Comparison of ENCODE assay signal across 1 cellular context in the genomic region with DNA sequence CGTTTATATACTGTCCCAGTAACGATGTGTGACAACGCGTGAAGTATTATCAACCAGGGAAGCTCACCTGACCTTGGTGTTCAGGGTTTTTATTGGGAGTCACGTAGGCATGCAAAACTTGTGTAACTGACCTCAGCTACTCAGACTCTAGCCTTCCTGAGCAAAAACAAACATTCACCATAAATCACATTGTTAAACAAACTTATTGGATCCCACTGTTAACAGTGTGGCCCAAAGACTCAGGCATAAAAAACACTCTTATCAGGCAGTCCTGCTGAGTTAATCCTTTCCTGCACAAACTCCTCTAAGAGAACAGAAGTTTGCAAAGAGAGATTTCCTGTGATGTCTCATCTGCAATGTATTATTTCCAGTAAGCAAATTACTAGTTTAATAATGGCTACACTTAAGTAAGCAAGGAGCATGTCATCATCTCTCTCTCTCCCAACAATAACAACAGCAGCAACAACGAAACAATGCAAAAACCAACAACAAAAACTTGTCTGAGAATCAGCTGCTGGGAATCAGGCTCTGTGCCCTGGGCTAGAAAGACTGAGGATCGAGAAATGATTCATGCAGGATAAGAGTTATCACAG.
TF ChIP-seq lines count a peak whose summit lies in the region.

No MANE protein-coding gene starts in this region.

TF ChIP-seq in HepG2, 621 proteins besides CTCF, POLR2A, EP300 and RAD21 (continues in another document):
- peak; percentile 39 for TF ChIP-seq CEBPG (CRISPR knock-in tag; IDR thresholded peaks at IDR 0.05)
- TF ChIP-seq, protein P1, sequence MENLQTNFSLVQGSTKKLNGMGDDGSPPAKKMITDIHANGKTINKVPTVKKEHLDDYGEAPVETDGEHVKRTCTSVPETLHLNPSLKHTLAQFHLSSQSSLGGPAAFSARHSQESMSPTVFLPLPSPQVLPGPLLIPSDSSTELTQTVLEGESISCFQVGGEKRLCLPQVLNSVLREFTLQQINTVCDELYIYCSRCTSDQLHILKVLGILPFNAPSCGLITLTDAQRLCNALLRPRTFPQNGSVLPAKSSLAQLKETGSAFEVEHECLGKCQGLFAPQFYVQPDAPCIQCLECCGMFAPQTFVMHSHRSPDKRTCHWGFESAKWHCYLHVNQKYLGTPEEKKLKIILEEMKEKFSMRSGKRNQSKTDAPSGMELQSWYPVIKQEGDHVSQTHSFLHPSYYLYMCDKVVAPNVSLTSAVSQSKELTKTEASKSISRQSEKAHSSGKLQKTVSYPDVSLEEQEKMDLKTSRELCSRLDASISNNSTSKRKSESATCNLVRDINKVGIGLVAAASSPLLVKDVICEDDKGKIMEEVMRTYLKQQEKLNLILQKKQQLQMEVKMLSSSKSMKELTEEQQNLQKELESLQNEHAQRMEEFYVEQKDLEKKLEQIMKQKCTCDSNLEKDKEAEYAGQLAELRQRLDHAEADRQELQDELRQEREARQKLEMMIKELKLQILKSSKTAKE (CRISPR knock-in tag; IDR thresholded peaks at IDR 0.05; ENCODE audit: borderline replicate concordance) = peak; percentile 17; the same call in 1 of the 2 replicates
- peak; percentile 41; the same call in 1 of the 2 replicates for TF ChIP-seq ZNF816 (CRISPR knock-in tag; IDR thresholded peaks at IDR 0.05; ENCODE audit: borderline replicate concordance)
- TF ChIP-seq, protein P2, sequence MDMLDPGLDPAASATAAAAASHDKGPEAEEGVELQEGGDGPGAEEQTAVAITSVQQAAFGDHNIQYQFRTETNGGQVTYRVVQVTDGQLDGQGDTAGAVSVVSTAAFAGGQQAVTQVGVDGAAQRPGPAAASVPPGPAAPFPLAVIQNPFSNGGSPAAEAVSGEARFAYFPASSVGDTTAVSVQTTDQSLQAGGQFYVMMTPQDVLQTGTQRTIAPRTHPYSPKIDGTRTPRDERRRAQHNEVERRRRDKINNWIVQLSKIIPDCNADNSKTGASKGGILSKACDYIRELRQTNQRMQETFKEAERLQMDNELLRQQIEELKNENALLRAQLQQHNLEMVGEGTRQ (IDR thresholded peaks at IDR 0.05; ENCODE audit: low read depth, low read length) = no peak
- TF ChIP-seq, protein P2 (CRISPR knock-in tag; IDR thresholded peaks at IDR 0.05; ENCODE audit: borderline replicate concordance) = peak; percentile 31; the same call in 1 of the 2 replicates
- TF ChIP-seq ARNTL (CRISPR knock-in tag; IDR thresholded peaks at IDR 0.05) = peak; percentile 53; the same call in 1 of the 2 replicates
- TF ChIP-seq, protein P3, sequence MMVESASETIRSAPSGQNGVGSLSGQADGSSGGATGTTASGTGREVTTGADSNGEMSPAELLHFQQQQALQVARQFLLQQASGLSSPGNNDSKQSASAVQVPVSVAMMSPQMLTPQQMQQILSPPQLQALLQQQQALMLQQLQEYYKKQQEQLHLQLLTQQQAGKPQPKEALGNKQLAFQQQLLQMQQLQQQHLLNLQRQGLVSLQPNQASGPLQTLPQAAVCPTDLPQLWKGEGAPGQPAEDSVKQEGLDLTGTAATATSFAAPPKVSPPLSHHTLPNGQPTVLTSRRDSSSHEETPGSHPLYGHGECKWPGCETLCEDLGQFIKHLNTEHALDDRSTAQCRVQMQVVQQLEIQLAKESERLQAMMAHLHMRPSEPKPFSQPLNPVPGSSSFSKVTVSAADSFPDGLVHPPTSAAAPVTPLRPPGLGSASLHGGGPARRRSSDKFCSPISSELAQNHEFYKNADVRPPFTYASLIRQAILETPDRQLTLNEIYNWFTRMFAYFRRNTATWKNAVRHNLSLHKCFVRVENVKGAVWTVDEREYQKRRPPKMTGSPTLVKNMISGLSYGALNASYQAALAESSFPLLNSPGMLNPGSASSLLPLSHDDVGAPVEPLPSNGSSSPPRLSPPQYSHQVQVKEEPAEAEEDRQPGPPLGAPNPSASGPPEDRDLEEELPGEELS (CRISPR knock-in tag; IDR thresholded peaks at IDR 0.05) = peak; percentile 78
- TF ChIP-seq PITX1 (CRISPR knock-in tag; IDR thresholded peaks at IDR 0.05) = peak; percentile 91
- TF ChIP-seq MED1 (CRISPR knock-in tag; IDR thresholded peaks at IDR 0.05) = peak; percentile 85
- TF ChIP-seq TEAD3 (CRISPR knock-in tag; optimal IDR thresholded peaks at IDR 0.05; ENCODE audit: borderline replicate concordance) = peak; percentile 55
- no peak for TF ChIP-seq FOXP1 (IDR thresholded peaks at IDR 0.05)
- peak; percentile 70 for TF ChIP-seq FOXP1 (CRISPR knock-in tag; IDR thresholded peaks at IDR 0.05)
- TF ChIP-seq KLF11 (CRISPR knock-in tag; IDR thresholded peaks at IDR 0.05) = no peak
- no peak for TF ChIP-seq MEF2D (CRISPR knock-in tag; IDR thresholded peaks at IDR 0.05)
- TF ChIP-seq SAP130 (CRISPR knock-in tag; IDR thresholded peaks at IDR 0.05; ENCODE audit: low read depth) = 0 out of 2 replicates have a peak, but pooled peaks have one; percentile 13
- no peak for TF ChIP-seq ZNF7 (CRISPR knock-in tag; IDR thresholded peaks at IDR 0.05)
- TF ChIP-seq NFIC (IDR thresholded peaks at IDR 0.05; ENCODE audit: low read length) = 0 out of 2 replicates have a peak, but pooled peaks have one; percentile 28
- no peak for TF ChIP-seq ZNF549 (CRISPR knock-in tag; IDR thresholded peaks at IDR 0.05)
- peak; percentile 34; the same call in 1 of the 2 replicates for TF ChIP-seq GATA4 (IDR thresholded peaks at IDR 0.05; ENCODE audit: borderline replicate concordance, low read depth)
- TF ChIP-seq SPEN (CRISPR knock-in tag; IDR thresholded peaks at IDR 0.05; ENCODE audit: low read depth) = peak; percentile 33; the same call in 1 of the 2 replicates
- TF ChIP-seq POGZ (CRISPR knock-in tag; IDR thresholded peaks at IDR 0.05) = peak; percentile 74; the same call in 1 of the 2 replicates
- TF ChIP-seq, protein P4, sequence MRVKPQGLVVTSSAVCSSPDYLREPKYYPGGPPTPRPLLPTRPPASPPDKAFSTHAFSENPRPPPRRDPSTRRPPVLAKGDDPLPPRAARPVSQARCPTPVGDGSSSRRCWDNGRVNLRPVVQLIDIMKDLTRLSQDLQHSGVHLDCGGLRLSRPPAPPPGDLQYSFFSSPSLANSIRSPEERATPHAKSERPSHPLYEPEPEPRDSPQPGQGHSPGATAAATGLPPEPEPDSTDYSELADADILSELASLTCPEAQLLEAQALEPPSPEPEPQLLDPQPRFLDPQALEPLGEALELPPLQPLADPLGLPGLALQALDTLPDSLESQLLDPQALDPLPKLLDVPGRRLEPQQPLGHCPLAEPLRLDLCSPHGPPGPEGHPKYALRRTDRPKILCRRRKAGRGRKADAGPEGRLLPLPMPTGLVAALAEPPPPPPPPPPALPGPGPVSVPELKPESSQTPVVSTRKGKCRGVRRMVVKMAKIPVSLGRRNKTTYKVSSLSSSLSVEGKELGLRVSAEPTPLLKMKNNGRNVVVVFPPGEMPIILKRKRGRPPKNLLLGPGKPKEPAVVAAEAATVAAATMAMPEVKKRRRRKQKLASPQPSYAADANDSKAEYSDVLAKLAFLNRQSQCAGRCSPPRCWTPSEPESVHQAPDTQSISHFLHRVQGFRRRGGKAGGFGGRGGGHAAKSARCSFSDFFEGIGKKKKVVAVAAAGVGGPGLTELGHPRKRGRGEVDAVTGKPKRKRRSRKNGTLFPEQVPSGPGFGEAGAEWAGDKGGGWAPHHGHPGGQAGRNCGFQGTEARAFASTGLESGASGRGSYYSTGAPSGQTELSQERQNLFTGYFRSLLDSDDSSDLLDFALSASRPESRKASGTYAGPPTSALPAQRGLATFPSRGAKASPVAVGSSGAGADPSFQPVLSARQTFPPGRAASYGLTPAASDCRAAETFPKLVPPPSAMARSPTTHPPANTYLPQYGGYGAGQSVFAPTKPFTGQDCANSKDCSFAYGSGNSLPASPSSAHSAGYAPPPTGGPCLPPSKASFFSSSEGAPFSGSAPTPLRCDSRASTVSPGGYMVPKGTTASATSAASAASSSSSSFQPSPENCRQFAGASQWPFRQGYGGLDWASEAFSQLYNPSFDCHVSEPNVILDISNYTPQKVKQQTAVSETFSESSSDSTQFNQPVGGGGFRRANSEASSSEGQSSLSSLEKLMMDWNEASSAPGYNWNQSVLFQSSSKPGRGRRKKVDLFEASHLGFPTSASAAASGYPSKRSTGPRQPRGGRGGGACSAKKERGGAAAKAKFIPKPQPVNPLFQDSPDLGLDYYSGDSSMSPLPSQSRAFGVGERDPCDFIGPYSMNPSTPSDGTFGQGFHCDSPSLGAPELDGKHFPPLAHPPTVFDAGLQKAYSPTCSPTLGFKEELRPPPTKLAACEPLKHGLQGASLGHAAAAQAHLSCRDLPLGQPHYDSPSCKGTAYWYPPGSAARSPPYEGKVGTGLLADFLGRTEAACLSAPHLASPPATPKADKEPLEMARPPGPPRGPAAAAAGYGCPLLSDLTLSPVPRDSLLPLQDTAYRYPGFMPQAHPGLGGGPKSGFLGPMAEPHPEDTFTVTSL (CRISPR knock-in tag; IDR thresholded peaks at IDR 0.05; ENCODE audit: borderline replicate concordance) = peak; percentile 83; the same call in 1 of the 2 replicates
- TF ChIP-seq, protein P5, sequence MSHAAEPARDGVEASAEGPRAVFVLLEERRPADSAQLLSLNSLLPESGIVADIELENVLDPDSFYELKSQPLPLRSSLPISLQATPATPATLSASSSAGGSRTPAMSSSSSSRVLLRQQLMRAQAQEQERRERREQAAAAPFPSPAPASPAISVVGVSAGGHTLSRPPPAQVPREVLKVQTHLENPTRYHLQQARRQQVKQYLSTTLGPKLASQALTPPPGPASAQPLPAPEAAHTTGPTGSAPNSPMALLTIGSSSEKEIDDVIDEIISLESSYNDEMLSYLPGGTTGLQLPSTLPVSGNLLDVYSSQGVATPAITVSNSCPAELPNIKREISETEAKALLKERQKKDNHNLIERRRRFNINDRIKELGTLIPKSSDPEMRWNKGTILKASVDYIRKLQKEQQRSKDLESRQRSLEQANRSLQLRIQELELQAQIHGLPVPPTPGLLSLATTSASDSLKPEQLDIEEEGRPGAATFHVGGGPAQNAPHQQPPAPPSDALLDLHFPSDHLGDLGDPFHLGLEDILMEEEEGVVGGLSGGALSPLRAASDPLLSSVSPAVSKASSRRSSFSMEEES (CRISPR knock-in tag; IDR thresholded peaks at IDR 0.05) = peak; percentile 73
- TF ChIP-seq, protein P6, sequence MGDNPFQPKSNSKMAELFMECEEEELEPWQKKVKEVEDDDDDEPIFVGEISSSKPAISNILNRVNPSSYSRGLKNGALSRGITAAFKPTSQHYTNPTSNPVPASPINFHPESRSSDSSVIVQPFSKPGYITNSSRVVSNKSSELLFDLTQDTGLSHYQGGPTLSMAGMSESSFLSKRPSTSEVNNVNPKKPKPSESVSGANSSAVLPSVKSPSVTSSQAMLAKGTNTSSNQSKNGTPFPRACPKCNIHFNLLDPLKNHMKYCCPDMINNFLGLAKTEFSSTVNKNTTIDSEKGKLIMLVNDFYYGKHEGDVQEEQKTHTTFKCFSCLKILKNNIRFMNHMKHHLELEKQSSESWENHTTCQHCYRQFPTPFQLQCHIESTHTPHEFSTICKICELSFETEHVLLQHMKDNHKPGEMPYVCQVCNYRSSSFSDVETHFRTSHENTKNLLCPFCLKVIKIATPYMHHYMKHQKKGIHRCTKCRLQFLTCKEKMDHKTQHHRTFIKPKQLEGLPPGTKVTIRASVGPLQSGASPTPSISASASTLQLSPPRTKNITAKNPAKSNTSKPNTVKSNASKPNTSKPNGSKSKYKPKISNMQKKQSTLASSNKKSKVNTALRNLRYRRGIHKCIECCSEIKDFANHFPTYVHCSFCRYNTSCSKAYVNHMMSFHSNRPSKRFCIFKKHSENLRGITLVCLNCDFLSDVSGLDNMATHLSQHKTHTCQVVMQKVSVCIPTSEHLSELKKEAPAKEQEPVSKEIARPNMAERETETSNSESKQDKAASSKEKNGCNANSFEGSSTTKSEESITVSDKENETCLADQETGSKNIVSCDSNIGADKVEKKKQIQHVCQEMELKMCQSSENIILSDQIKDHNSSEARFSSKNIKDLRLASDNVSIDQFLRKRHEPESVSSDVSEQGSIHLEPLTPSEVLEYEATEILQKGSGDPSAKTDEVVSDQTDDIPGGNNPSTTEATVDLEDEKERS (CRISPR knock-in tag; IDR thresholded peaks at IDR 0.05) = peak; percentile 77; the same call in 1 of the 2 replicates
- TF ChIP-seq MEIS2 (CRISPR knock-in tag; IDR thresholded peaks at IDR 0.05) = 0 out of 2 replicates have a peak, but pooled peaks have one; percentile 22
- TF ChIP-seq TCF7 (IDR thresholded peaks at IDR 0.05; ENCODE audit: low read depth) = peak; percentile 28
- peak; percentile 43; the same call in 1 of the 2 replicates for TF ChIP-seq RXRB (CRISPR knock-in tag; IDR thresholded peaks at IDR 0.05; ENCODE audit: borderline replicate concordance)
- TF ChIP-seq NCOA2 (CRISPR knock-in tag; IDR thresholded peaks at IDR 0.05) = peak; percentile 36; the same call in 1 of the 2 replicates
- TF ChIP-seq RXRA (CRISPR knock-in tag; IDR thresholded peaks at IDR 0.05) = no peak; the same call in 1 of the 2 replicates
- TF ChIP-seq ZNF431 (CRISPR knock-in tag; IDR thresholded peaks at IDR 0.05; ENCODE audit: borderline replicate concordance, low read depth) = no peak; the same call in 1 of the 2 replicates
- no peak for TF ChIP-seq ZNF660 (CRISPR knock-in tag; IDR thresholded peaks at IDR 0.05; ENCODE audit: borderline replicate concordance, low read depth)
- 0 out of 2 replicates have a peak, but pooled peaks have one; percentile 50 for TF ChIP-seq ZNF317 (CRISPR knock-in tag; IDR thresholded peaks at IDR 0.05)
- TF ChIP-seq, protein P7, sequence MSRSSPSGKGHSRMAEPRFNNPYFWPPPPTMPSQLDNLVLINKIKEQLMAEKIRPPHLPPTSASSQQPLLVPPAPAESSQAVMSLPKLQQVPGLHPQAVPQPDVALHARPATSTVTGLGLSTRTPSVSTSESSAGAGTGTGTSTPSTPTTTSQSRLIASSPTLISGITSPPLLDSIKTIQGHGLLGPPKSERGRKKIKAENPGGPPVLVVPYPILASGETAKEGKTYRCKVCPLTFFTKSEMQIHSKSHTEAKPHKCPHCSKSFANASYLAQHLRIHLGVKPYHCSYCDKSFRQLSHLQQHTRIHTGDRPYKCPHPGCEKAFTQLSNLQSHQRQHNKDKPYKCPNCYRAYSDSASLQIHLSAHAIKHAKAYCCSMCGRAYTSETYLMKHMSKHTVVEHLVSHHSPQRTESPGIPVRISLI (CRISPR knock-in tag; IDR thresholded peaks at IDR 0.05; ENCODE audit: borderline replicate concordance) = 0 out of 2 replicates have a peak, but pooled peaks have one; percentile 26
- TF ChIP-seq SOX6 (IDR thresholded peaks at IDR 0.05) = no peak
- peak; percentile 84 for TF ChIP-seq SOX6 (CRISPR knock-in tag; IDR thresholded peaks at IDR 0.05)
- TF ChIP-seq ZNF264 (CRISPR knock-in tag; IDR thresholded peaks at IDR 0.05) = 0 out of 2 replicates have a peak, but pooled peaks have one; percentile 47
- TF ChIP-seq ATM (IDR thresholded peaks at IDR 0.05; ENCODE audit: borderline replicate concordance) = no peak
- TF ChIP-seq ZNF501 (CRISPR knock-in tag; IDR thresholded peaks at IDR 0.05) = no peak
- TF ChIP-seq FOXJ3 (CRISPR knock-in tag; IDR thresholded peaks at IDR 0.05; ENCODE audit: borderline replicate concordance) = peak; percentile 44; the same call in 1 of the 2 replicates
- no peak for TF ChIP-seq NONO (IDR thresholded peaks at IDR 0.05)
- TF ChIP-seq NONO (CRISPR knock-in tag; conservative IDR thresholded peaks at IDR 0.05) = 0 out of 2 replicates have a peak, but pooled peaks have one; percentile 17
- peak; percentile 43; the same call in 1 of the 2 replicates for TF ChIP-seq HDAC2 (CRISPR knock-in tag; IDR thresholded peaks at IDR 0.05)
- peak; percentile 69; the same call in 1 of the 2 replicates for TF ChIP-seq BHLHE40 (IDR thresholded peaks at IDR 0.05; ENCODE audit: low read length)
